In genomic region chr1:109479901-109480300, GRCh38 we compare ENCODE assay signal across 24 cellular contexts. TPM values are rescaled to one million over a fixed set of nuclear protein-coding genes. Genes with fewer than 3 reads are reported as not detected.
DNase-seq lines count a peak whose midpoint lies in the region; ATAC-seq and TF ChIP-seq lines count a peak whose summit lies in the region.
"Had no signal": no experiment of that assay in that cellular context is flagged by ENCODE, and none has a peak within 500 bp of the region (broad histone marks: within the 10 kb centered on the region; RNA-seq: fewer than 3 reads in every experiment).

No MANE protein-coding gene starts in this region.

- no peaks in the 10 kb centered on the region for H3K9me3 Mint-ChIP-seq in dendritic cell treated with granulocyte-macrophage colony-stimulating factor and Interleukin-4, amounts not matched to agents 40 ng/mL and 50 ng/mL, for 4 days
- H3K9me3 Mint-ChIP-seq in neural progenitor cell (no peaks in the 10 kb centered on the region), MCF 10A (ENCODE audit: unreplicated experiment) (no peaks in the 10 kb centered on the region)
- H3K9me3 Mint-ChIP-seq: CD14-positive monocyte; CD4-positive, alpha-beta T cell; CD8-positive, alpha-beta memory T cell had no signal

- POLR2A ChIA-PET in MCF 10A (lab: Yijun Ruan, JAX) = interaction anchor here (0.7 kb wide), 1 partner anchor 197 kb away, joined by 3 read pairs; the partner anchor contains the start of gene PSRC1

- TF ChIP-seq CTCF in right atrium auricular region (IDR thresholded peaks at IDR 0.05) (no peak), neural progenitor cell (IDR thresholded peaks at IDR 0.05) (no peak), stomach (IDR thresholded peaks at IDR 0.05) (no peak), MCF 10A (IDR thresholded peaks at IDR 0.05; ENCODE audit: unreplicated experiment) (no peak)

- no peak overlapping the region for H3K9ac ChIP-seq in neural progenitor cell
- H3K9ac ChIP-seq: BLaER1 treated with 17β-estradiol and CSF1 and Interleukin-3, amounts not matched to agents 10 nM and 100 nM had no signal

- H3K9me3 ChIP-seq in right atrium auricular region (no peaks in the 10 kb centered on the region), neural progenitor cell (ENCODE audit: low read depth) (no peaks in the 10 kb centered on the region), stomach (no peaks in the 10 kb centered on the region)
- H3K9me3 ChIP-seq: A549; BE2C; BLaER1 treated with 17β-estradiol and CSF1 and Interleukin-3, amounts not matched to agents 10 nM and 100 nM had no signal

- peaks cover 42% of the 10 kb centered on the region for H3K4me1 Mint-ChIP-seq in dendritic cell treated with granulocyte-macrophage colony-stimulating factor and Interleukin-4, amounts not matched to agents 40 ng/mL and 50 ng/mL, for 4 days (ENCODE audit: low read depth)
- H3K4me1 Mint-ChIP-seq in neural progenitor cell (peaks cover 16% of the 10 kb centered on the region), MCF 10A (ENCODE audit: insufficient read depth, unreplicated experiment) (peaks cover 8% of the 10 kb centered on the region)

- H3K27ac Mint-ChIP-seq in dendritic cell treated with granulocyte-macrophage colony-stimulating factor and Interleukin-4, amounts not matched to agents 40 ng/mL and 50 ng/mL, for 4 days = peak overlapping the region; percentile 25
- H3K27ac Mint-ChIP-seq in neural progenitor cell (peak overlapping the region; percentile 39), MCF 10A (ENCODE audit: low read depth, unreplicated experiment) (no peak overlapping the region)
- H3K27ac Mint-ChIP-seq: CD14-positive monocyte; CD4-positive, alpha-beta T cell had no signal

- peaks cover 52% of the 10 kb centered on the region for H3K27me3 Mint-ChIP-seq in dendritic cell treated with granulocyte-macrophage colony-stimulating factor and Interleukin-4, amounts not matched to agents 40 ng/mL and 50 ng/mL, for 4 days
- peaks cover 22% of the 10 kb centered on the region for H3K27me3 Mint-ChIP-seq in neural progenitor cell (ENCODE audit: insufficient read depth, low read depth)
- peaks cover 46% of the 10 kb centered on the region for H3K27me3 Mint-ChIP-seq in MCF 10A (ENCODE audit: insufficient read depth, unreplicated experiment)

- H3K4me3 ChIP-seq in right atrium auricular region = no peak overlapping the region
- H3K4me3 ChIP-seq in neural progenitor cell = no peak overlapping the region
- no peak overlapping the region for H3K4me3 ChIP-seq in stomach
- H3K4me3 ChIP-seq: A549; BLaER1 treated with 17β-estradiol and CSF1 and Interleukin-3, amounts not matched to agents 10 nM and 100 nM; GM12878 had no signal

- no peaks in the 10 kb centered on the region for H3F3A ChIP-seq in neural progenitor cell (ENCODE audit: low read depth)

- H2AFZ ChIP-seq in neural progenitor cell (replicated peaks) = no peak overlapping the region

- no peak for ATAC-seq in HG03135 (IDR thresholded peaks at IDR 0.05; ENCODE audit: unreplicated experiment)
- ATAC-seq: A549, GM12878 had no signal

- no peaks in the 10 kb centered on the region for H4K20me1 ChIP-seq in neural progenitor cell (ENCODE audit: low read depth)

- WGBS in stomach, 5 donors = 87 to 93% (median 88%) methylated on average over 3 of the region's 3 CpGs

- H3K27me3 ChIP-seq in right atrium auricular region (no peaks in the 10 kb centered on the region), neural progenitor cell (peaks cover 71% of the 10 kb centered on the region), stomach (no peaks in the 10 kb centered on the region)
- H3K27me3 ChIP-seq: BLaER1 treated with 17β-estradiol and CSF1 and Interleukin-3, amounts not matched to agents 10 nM and 100 nM had no signal

- H3K4me1 ChIP-seq in right atrium auricular region (peaks cover 0 to 21% of the 10 kb centered on the region in 2 donors), neural progenitor cell (peaks cover 4% of the 10 kb centered on the region), stomach (peaks cover 7 to 19% (median 16%) of the 10 kb centered on the region in 4 donors)
- H3K4me1 ChIP-seq: BE2C had no signal

- CTCF ChIA-PET in MCF 10A (lab: Yijun Ruan, JAX) = interaction anchor here (1.5 to 2.8 kb wide), 2 partner anchors 11 to 52 kb away, joined by 5 to 17 read pairs; no protein-coding TSS in a partner anchor

- peak; percentile 31 for DNase-seq in cardiac septum (ENCODE audit: low spot score)
- DNase-seq in right atrium auricular region (ENCODE audit: low spot score) = no peak
- DNase-seq in neural progenitor cell (ENCODE audit: low spot score) = no peak
- DNase-seq in stomach = peak; percentile 2
- no peak for DNase-seq in stimulated activated CD4-positive, alpha-beta T cell treated with anti-CD3 and anti-CD28 coated beads, Interleukin-4, amount 100 ng/mL, for 24 hours
- DNase-seq in MCF 10A (ENCODE audit: unreplicated experiment) = no peak
- DNase-seq: 8988T; ACHN; AML-193; BE2C; CD4-positive, alpha-beta T cell; CD8-positive, alpha-beta memory T cell; DMS 273 treated with DMSO at 0.1 percent for 48 hours; DMS79; EL; GDM1; GOT3; HCEC 1CT had no signal

- no peak overlapping the region for H3K27ac ChIP-seq in right atrium auricular region
- no peak overlapping the region for H3K27ac ChIP-seq in neural progenitor cell
- no peak overlapping the region for H3K27ac ChIP-seq in stomach
- H3K27ac ChIP-seq: A549; BLaER1 treated with 17β-estradiol and CSF1 and Interleukin-3, amounts not matched to agents 10 nM and 100 nM had no signal

- no peak overlapping the region for H3K4me3 Mint-ChIP-seq in dendritic cell treated with granulocyte-macrophage colony-stimulating factor and Interleukin-4, amounts not matched to agents 40 ng/mL and 50 ng/mL, for 4 days
- no peak overlapping the region for H3K4me3 Mint-ChIP-seq in neural progenitor cell
- H3K4me3 Mint-ChIP-seq in MCF 10A (ENCODE audit: unreplicated experiment) = no peak overlapping the region
- H3K4me3 Mint-ChIP-seq: CD4-positive, alpha-beta T cell had no signal

- no TSS peak for BruUV-seq in MCF 10A (replicated peaks; lab: Mats Ljungman, UMichigan)

- H3K36me3 Mint-ChIP-seq in dendritic cell treated with granulocyte-macrophage colony-stimulating factor and Interleukin-4, amounts not matched to agents 40 ng/mL and 50 ng/mL, for 4 days (ENCODE audit: low read depth) = no peaks in the 10 kb centered on the region
- H3K36me3 Mint-ChIP-seq in neural progenitor cell (no peaks in the 10 kb centered on the region), MCF 10A (ENCODE audit: insufficient read depth, unreplicated experiment) (no peaks in the 10 kb centered on the region)
- H3K36me3 Mint-ChIP-seq: CD14-positive monocyte had no signal

- peaks cover 4% of the 10 kb centered on the region for H3K79me2 ChIP-seq in neural progenitor cell (ENCODE audit: low read depth)

- H3K36me3 ChIP-seq in right atrium auricular region (no peaks in the 10 kb centered on the region), neural progenitor cell (no peaks in the 10 kb centered on the region), stomach (peaks cover 0 to 42% (median 2%) of the 10 kb centered on the region in 4 donors)
- H3K36me3 ChIP-seq: BE2C; BLaER1 treated with 17β-estradiol and CSF1 and Interleukin-3, amounts not matched to agents 10 nM and 100 nM had no signal

- intact Hi-C loops in cardiac septum (cut with DNase I) (no loop called here), stomach (cut with DNase I; ENCODE audit: low total_unique reads) (no loop called here), MCF 10A (cut with micrococcal nuclease) (no loop called here)
- intact Hi-C loops in dendritic cell treated with granulocyte-macrophage colony-stimulating factor and Interleukin-4, amounts not matched to agents 40 ng/mL and 50 ng/mL, for 4 days (cut with micrococcal nuclease) = loop anchor here (5.0 kb wide), 1 partner anchor 233 kb away; the partner anchor contains the start of gene CELSR2

- H3K4me2 ChIP-seq in neural progenitor cell = no peak overlapping the region
- H3K4me2 ChIP-seq: A549; BLaER1 treated with 17β-estradiol and CSF1 and Interleukin-3, amounts not matched to agents 10 nM and 100 nM had no signal

- TF ChIP-seq POLR2A in stomach (IDR thresholded peaks at IDR 0.05) = no peak

- TF ChIP-seq EP300 in stomach (IDR thresholded peaks at IDR 0.05) = no peak

RNA-seq across cellular contexts. Expression of gene ATXN7L2, which starts 3.8 kb away (rescaled TPM):
- total RNA-seq in cardiac septum = 3.8 TPM
- 1 to 10 TPM; 2.4 to 3.5 TPM for total RNA-seq in right atrium auricular region
- 6.5 and 8.5 TPM in 2 replicates for total RNA-seq in neural progenitor cell (ENCODE audit: low replicate concordance)
- total RNA-seq in stomach = 1 to 10 TPM in 3 of 5 donors, under 1 TPM in 1, not detected in 1; 0.29 to 5.1 (median 2.6) TPM
- polyA plus RNA-seq in stomach = 1 to 10 TPM in 2 of 3 donors, under 1 TPM in 1; 0.76 to 6.3 (median 5.2) TPM
- 3.8 and 7.3 TPM in 2 replicates for total RNA-seq in MCF 10A (2022)

RNA-seq across cellular contexts. Expression of gene SYPL2, which starts 13.6 kb away (rescaled TPM):
- total RNA-seq in cardiac septum (28.9 TPM), right atrium auricular region (1 to 10 TPM; 4.7 to 9.6 TPM), neural progenitor cell (ENCODE audit: low replicate concordance) (not detected in 2 replicates), stomach (under 1 TPM in 2 of 5 donors, not detected in 3; 0.45 to 0.58 TPM), MCF 10A (2022) (not detected in 2 replicates)
- polyA plus RNA-seq in stomach = 1 to 10 TPM in 1 of 3 donors, under 1 TPM in 2; 0.50 to 1.0 (median 0.61) TPM
- total RNA-seq: CD4-positive, alpha-beta T cell had no signal

RNA-seq across cellular contexts. Expression of gene CYB561D1, which starts 14.0 kb away (rescaled TPM):
- total RNA-seq in cardiac septum (5.5 TPM), right atrium auricular region (1 to 10 TPM; 2.6 to 6.9 TPM), neural progenitor cell (ENCODE audit: low replicate concordance) (4.3 and 6.8 TPM in 2 replicates), stomach (1 to 10 TPM; 1.8 to 6.4 (median 2.3) TPM), MCF 10A (2022) (6.9 and 7.8 TPM in 2 replicates)
- polyA plus RNA-seq in stomach = 1 to 10 TPM; 1.8 to 4.4 (median 4.1) TPM

RNA-seq across cellular contexts. Expression of gene AMIGO1, which starts 29.6 kb away (rescaled TPM):
- total RNA-seq in cardiac septum (13.8 TPM), right atrium auricular region (10 to 100 TPM; 11.0 to 15.1 TPM), neural progenitor cell (ENCODE audit: low replicate concordance) (4.5 and 6.0 TPM in 2 replicates), stomach (10 to 100 TPM in 1 of 5 donors, 1 to 10 TPM in 4; 1.7 to 25.7 (median 3.5) TPM), MCF 10A (2022) (0.21 and 0.29 TPM in 2 replicates)
- polyA plus RNA-seq in stomach = 1 to 10 TPM; 1.3 to 1.8 (median 1.7) TPM

RNA-seq across cellular contexts. Expression of gene PSMA5, which starts 53.7 kb away (rescaled TPM):
- total RNA-seq in cardiac septum (60.7 TPM), right atrium auricular region (10 to 100 TPM; 19.8 to 27.6 TPM), neural progenitor cell (ENCODE audit: low replicate concordance) (49.9 and 62.0 TPM in 2 replicates), stomach (10 to 100 TPM in 3 of 5 donors, 1 to 10 TPM in 2; 5.3 to 39.3 (median 11.3) TPM), MCF 10A (2022) (109 and 113 TPM in 2 replicates)
- 10 to 100 TPM; 44.7 to 84.2 (median 50.6) TPM for polyA plus RNA-seq in stomach

Comparison
In these comparisons a context has a peak if more than half of its experiments do, and no peak if none do; other contexts are left out.
1. DNase-seq: peak in cardiac septum (single experiment) and stomach (single experiment); none in right atrium auricular region (single experiment), neural progenitor cell (single experiment), stimulated activated CD4-positive, alpha-beta T cell treated with anti-CD3 and anti-CD28 coated beads, Interleukin-4, amount 100 ng/mL, for 24 hours (single experiment) and MCF 10A (single experiment).